Comparison of ENCODE assay signal across 2 cellular contexts in genomic region chr19:36172852-36173251, GRCh38.
TF ChIP-seq lines count a peak whose summit lies in the region.

No MANE protein-coding gene starts in this region.

TF ChIP-seq in HEK293, 187 proteins besides CTCF, POLR2A, EP300 and RAD21:
- TF ChIP-seq ZNF362 (tag by site-specific recombination; IDR thresholded peaks at IDR 0.05) (peak; percentile 76; the same call in 1 of the 2 replicates), ZNF18 (tag by site-specific recombination; IDR thresholded peaks at IDR 0.05) (no peak)

TF ChIP-seq in endothelial cell of umbilical vein, 7 proteins besides CTCF, POLR2A, EP300 and RAD21:
- no peak for TF ChIP-seq FOS (IDR thresholded peaks at IDR 0.05; ENCODE audit: borderline replicate concordance, insufficient read depth, low read length)
- no peak for TF ChIP-seq POLR2AphosphoS5 (IDR thresholded peaks at IDR 0.05; ENCODE audit: insufficient read depth, low read depth, low read length)
- TF ChIP-seq MAX (IDR thresholded peaks at IDR 0.05; ENCODE audit: insufficient read depth, insufficient read length): no peak
- TF ChIP-seq GATA2 (IDR thresholded peaks at IDR 0.05; ENCODE audit: insufficient read depth, insufficient read length, low read depth, low read length): no peak
- no peak for TF ChIP-seq MYC (IDR thresholded peaks at IDR 0.05; ENCODE audit: low read depth, low read length)
- no peak for TF ChIP-seq EZH2 (IDR thresholded peaks at IDR 0.05; ENCODE audit: borderline replicate concordance, low read depth, low read length, severe bottlenecking)
- no peak for TF ChIP-seq JUN (IDR thresholded peaks at IDR 0.05; ENCODE audit: borderline replicate concordance, insufficient read depth, insufficient read length, low read depth)
